In the genomic region with DNA sequence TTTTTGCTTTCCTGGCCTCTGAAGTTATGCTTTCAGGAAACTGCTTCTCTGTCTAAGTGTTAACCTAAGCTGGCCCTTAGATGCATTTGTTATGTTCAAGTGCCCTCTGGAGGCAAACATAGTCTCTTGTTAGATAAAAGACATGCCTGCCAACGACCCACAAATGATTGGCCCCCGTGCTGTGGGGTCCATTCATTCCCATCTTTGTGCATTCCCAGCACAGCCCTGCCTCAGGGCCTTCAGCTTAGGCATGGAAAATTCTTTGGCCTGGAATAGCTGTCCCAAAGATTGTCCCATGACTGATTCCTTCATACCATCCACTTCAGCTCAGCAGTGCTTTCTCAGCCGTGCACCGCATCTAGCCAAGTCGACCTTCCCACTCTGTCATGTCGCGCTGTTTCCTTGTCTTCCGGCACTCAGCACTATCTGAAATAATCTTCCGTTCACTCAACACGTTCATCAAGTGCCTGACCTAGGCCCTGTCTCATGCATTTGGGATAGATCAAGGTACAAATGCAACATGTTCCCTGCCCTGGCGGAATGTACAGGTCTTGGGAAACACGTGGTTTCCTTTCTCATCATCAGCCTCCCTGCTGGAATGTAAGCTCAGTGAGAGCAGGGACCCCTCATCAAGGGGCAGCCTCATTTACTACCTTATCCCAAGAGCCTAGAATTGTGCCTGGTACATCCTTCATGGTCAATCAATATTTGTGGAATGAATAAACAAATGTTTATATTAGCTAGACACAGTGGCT, we compare ENCODE assay signal across 8 cellular contexts. TPM values are rescaled to one million over a fixed set of nuclear protein-coding genes. Genes with fewer than 3 reads are reported as not detected.
A peak's percentile ranks its signal among the peaks of the same experiment; 100 is the strongest.
DNase-seq lines count a peak whose midpoint lies in the region; TF ChIP-seq lines count a peak whose summit lies in the region.
"Not testable (repeated sequence)": the region's sequence is repeated elsewhere in the genome, so short reads cannot be mapped to it uniquely, and the experiment has no call there.

No MANE protein-coding gene starts in this region.

- peaks cover 13% of the 10 kb centered on the region for H3K4me1 Mint-ChIP-seq in type B pancreatic cell (ENCODE audit: unreplicated experiment)

- not testable (repeated sequence) for H3K4me3 Mint-ChIP-seq in type B pancreatic cell

- peak; percentile 26 for TF ChIP-seq CTCF in astrocyte of the cerebellum (IDR thresholded peaks at IDR 0.05; ENCODE audit: low read depth, low read length, missing control alignments)
- TF ChIP-seq CTCF in type B pancreatic cell (conservative IDR thresholded peaks at IDR 0.05): peak; percentile 71

- DNase-seq in DMS79 treated with DMSO at 0.1 percent for 48 hours (lab: John Stamatoyannopoulos, UW): peak; percentile 3
- DNase-seq in HCEC 1CT: peak; percentile 46
- peak; percentile 48 for DNase-seq in NCI-H146 (lab: John Stamatoyannopoulos, UW)
- peak; percentile 58 for DNase-seq in SK-N-DZ (ENCODE audit: low spot score)
- peak; percentile 42 for DNase-seq in astrocyte of the cerebellum (ENCODE audit: low read depth)
- DNase-seq in fibroblast of the conjunctiva (ENCODE audit: low read depth): peak; percentile 37
- DNase-seq in medulla oblongata (ENCODE audit: extremely low spot score): peak; percentile 84
- not testable (repeated sequence) for DNase-seq in type B pancreatic cell (ENCODE audit: extremely low spot score, unreplicated experiment)

- in situ Hi-C loops in astrocyte of the cerebellum (cut with HindIII; ENCODE audit: low sequenced_read_pairs): not testable (repeated sequence)

- H3K4me3 ChIP-seq in astrocyte of the cerebellum (ENCODE audit: low read depth, low read length): not testable (repeated sequence)

- not testable (repeated sequence) for H3K27me3 Mint-ChIP-seq in type B pancreatic cell

- H3K9me3 Mint-ChIP-seq in type B pancreatic cell: not testable (repeated sequence)

- H3K27ac Mint-ChIP-seq in type B pancreatic cell: not testable (repeated sequence)

- not testable (repeated sequence) for H3K36me3 Mint-ChIP-seq in type B pancreatic cell

RNA-seq across cellular contexts. Expression of gene NEK3, which starts 42.2 kb away (rescaled TPM):
- 19.5 and 28.7 TPM in 2 replicates for polyA plus RNA-seq in SK-N-DZ (2014; cell fraction: cytosol; rRNA removed)
- polyA plus RNA-seq in SK-N-DZ (2014; cell fraction: nucleus; rRNA removed): 56.7 and 57.4 TPM in 2 replicates
- total RNA-seq in type B pancreatic cell (ENCODE audit: low replicate concordance): 14.7 and 28.3 TPM in 2 replicates
